In genomic region chr19:39506944-39507714, GRCh38 we compare ENCODE assay signal across 8 cellular contexts. TPM values are rescaled to one million over a fixed set of nuclear protein-coding genes. Genes with fewer than 3 reads are reported as not detected.
DNase-seq lines count a peak whose midpoint lies in the region; ATAC-seq and TF ChIP-seq lines count a peak whose summit lies in the region.

No MANE protein-coding gene starts in this region.

- H3K9me3 Mint-ChIP-seq in activated CD4-positive, alpha-beta memory T cell treated with anti-CD3 and anti-CD28 coated beads for 36 hours: no peaks in the 10 kb centered on the region
- peaks cover 10% of the 10 kb centered on the region for H3K9me3 Mint-ChIP-seq in nephron progenitor cell

- DNase-seq in NCI-H2227 (lab: John Stamatoyannopoulos, UW; ENCODE audit: unreplicated experiment) (peak; percentile 92), epithelial cell of esophagus (ENCODE audit: low read depth) (peak; percentile 82), nephron progenitor cell (peak; percentile 81), tibial artery (no peak), HT-29 (ENCODE audit: low spot score) (no peak)
- DNase-seq in activated CD4-positive, alpha-beta memory T cell treated with anti-CD3 and anti-CD28 coated beads for 36 hours: peak; percentile 70

- no peaks in the 10 kb centered on the region for H3K9me3 ChIP-seq in tibial artery

- intact Hi-C loops in activated CD4-positive, alpha-beta memory T cell treated with anti-CD3 and anti-CD28 coated beads for 36 hours (cut with micrococcal nuclease): no loop called here
- intact Hi-C loops in tibial artery (cut with DNase I; ENCODE audit: low total_unique reads): no loop called here

- no peak overlapping the region for H3K27ac ChIP-seq in 22Rv1
- H3K27ac ChIP-seq in tibial artery: no peak overlapping the region

- H3K4me1 Mint-ChIP-seq in activated CD4-positive, alpha-beta memory T cell treated with anti-CD3 and anti-CD28 coated beads for 36 hours (ENCODE audit: low read depth): peaks cover 22% of the 10 kb centered on the region
- peaks cover 19% of the 10 kb centered on the region for H3K4me1 Mint-ChIP-seq in nephron progenitor cell

- H3K27ac Mint-ChIP-seq in activated CD4-positive, alpha-beta memory T cell treated with anti-CD3 and anti-CD28 coated beads for 36 hours: no peak overlapping the region
- no peak overlapping the region for H3K27ac Mint-ChIP-seq in nephron progenitor cell

- H3K36me3 Mint-ChIP-seq in activated CD4-positive, alpha-beta memory T cell treated with anti-CD3 and anti-CD28 coated beads for 36 hours: peaks cover 1% of the 10 kb centered on the region
- H3K36me3 Mint-ChIP-seq in nephron progenitor cell (ENCODE audit: low read depth): peaks cover 22% of the 10 kb centered on the region

- CTCF ChIA-PET in activated CD4-positive, alpha-beta memory T cell treated with anti-CD3 and anti-CD28 coated beads for 36 hours (lab: Charles Lee): interaction anchor here (2.0 to 4.2 kb wide), 3 partner anchors 9 to 67 kb away, joined by 7 to 19 read pairs (median 9); partner anchors contain the start of gene EID2B

- H3K4me1 ChIP-seq in tibial artery: peaks cover 0 to 19% (median 5%) of the 10 kb centered on the region in 4 donors

- H3K36me3 ChIP-seq in tibial artery: no peaks in the 10 kb centered on the region

- peak; percentile 4; the same call in 1 of the 2 replicates for TF ChIP-seq CTCF in 22Rv1 (IDR thresholded peaks at IDR 0.05)
- no peak for TF ChIP-seq CTCF in epithelial cell of esophagus (IDR thresholded peaks at IDR 0.05; ENCODE audit: insufficient read depth, low read depth, low read length, missing control alignments)
- no peak for TF ChIP-seq CTCF in nephron progenitor cell (IDR thresholded peaks at IDR 0.05)
- no peak for TF ChIP-seq CTCF in tibial artery (IDR thresholded peaks at IDR 0.05)

- H3K4me3 ChIP-seq in epithelial cell of esophagus (ENCODE audit: low read length) (peak overlapping the region; percentile 50), tibial artery (peak overlapping the region; percentile 24 to 45)

- peak overlapping the region; percentile 73 for H3K4me3 Mint-ChIP-seq in activated CD4-positive, alpha-beta memory T cell treated with anti-CD3 and anti-CD28 coated beads for 36 hours
- H3K4me3 Mint-ChIP-seq in nephron progenitor cell: peak overlapping the region; percentile 76

- peaks cover 40% of the 10 kb centered on the region for H3K27me3 Mint-ChIP-seq in activated CD4-positive, alpha-beta memory T cell treated with anti-CD3 and anti-CD28 coated beads for 36 hours
- H3K27me3 Mint-ChIP-seq in nephron progenitor cell (ENCODE audit: low read depth, poor library complexity): peaks cover 23% of the 10 kb centered on the region

- H3K27me3 ChIP-seq in tibial artery: peaks cover 3 to 86% of the 10 kb centered on the region in 2 donors

- peak; percentile 57 for ATAC-seq in GM18498 (IDR thresholded peaks at IDR 0.05; ENCODE audit: unreplicated experiment)

- POLR2A ChIA-PET in activated CD4-positive, alpha-beta memory T cell treated with anti-CD3 and anti-CD28 coated beads for 36 hours (lab: Charles Lee): interaction anchor here (0.6 to 2.2 kb wide), 2 partner anchors 12 to 72 kb away, joined by 3 to 6 read pairs; partner anchors contain the start of gene RPS16

RNA-seq across cellular contexts. Expression of gene SELENOV, which starts 7.8 kb away (rescaled TPM):
- not detected for total RNA-seq in activated CD4-positive, alpha-beta memory T cell treated with anti-CD3 and anti-CD28 coated beads for 36 hours
- not detected in 2 replicates for total RNA-seq in HT-29 (2014; rRNA removed; shearing (Covaris generic))

RNA-seq across cellular contexts. Expression of gene DLL3, which starts 8.4 kb away (rescaled TPM):
- under 1 TPM; 0.67 to 0.80 TPM for total RNA-seq in activated CD4-positive, alpha-beta memory T cell treated with anti-CD3 and anti-CD28 coated beads for 36 hours
- 0.15 TPM in 1 of 2 replicates, not detected in the other for total RNA-seq in HT-29 (2014; rRNA removed; shearing (Covaris generic))

RNA-seq across cellular contexts. Expression of gene EID2B, which starts 25.5 kb away (rescaled TPM):
- 1 to 10 TPM; 3.3 to 3.8 TPM for total RNA-seq in activated CD4-positive, alpha-beta memory T cell treated with anti-CD3 and anti-CD28 coated beads for 36 hours
- 1.3 and 2.1 TPM in 2 replicates for total RNA-seq in HT-29 (2014; rRNA removed; shearing (Covaris generic))

RNA-seq across cellular contexts. Expression of gene TIMM50, which starts 26.5 kb away (rescaled TPM):
- total RNA-seq in activated CD4-positive, alpha-beta memory T cell treated with anti-CD3 and anti-CD28 coated beads for 36 hours: 10 to 100 TPM; 83.1 to 86.7 TPM
- 261 and 295 TPM in 2 replicates for total RNA-seq in HT-29 (2014; rRNA removed; shearing (Covaris generic))

RNA-seq across cellular contexts. Expression of gene EID2, which starts 32.8 kb away (rescaled TPM):
- 10 to 100 TPM; 13.0 to 13.1 TPM for total RNA-seq in activated CD4-positive, alpha-beta memory T cell treated with anti-CD3 and anti-CD28 coated beads for 36 hours
- 18.8 and 21.9 TPM in 2 replicates for total RNA-seq in HT-29 (2014; rRNA removed; shearing (Covaris generic))

Comparison
In these comparisons a context has a peak if more than half of its experiments do, and no peak if none do; other contexts are left out.
1. DNase-seq: peak in NCI-H2227 (single experiment), activated CD4-positive, alpha-beta memory T cell treated with anti-CD3 and anti-CD28 coated beads for 36 hours (single experiment), epithelial cell of esophagus (single experiment) and nephron progenitor cell (single experiment); none in tibial artery (0 of 2) and HT-29 (single experiment).